Comparison of ENCODE assay signal across 17 cellular contexts in genomic region chr3:37731895-37732294, GRCh38.
"Had no signal": no experiment of that assay in that cellular context is flagged by ENCODE, and none has a peak within 500 bp of the region (broad histone marks: within the 10 kb centered on the region; RNA-seq: fewer than 3 reads in every experiment).

No MANE protein-coding gene starts in this region.

- H3K27ac ChIP-seq: esophagus squamous epithelium, gastroesophageal sphincter, left ventricle myocardium inferior, pancreas, stomach, thoracic aorta had no signal

- H3K9me3 ChIP-seq: esophagus squamous epithelium, gastroesophageal sphincter, left ventricle myocardium inferior, pancreas, stomach, thoracic aorta had no signal

- ATAC-seq: gastroesophageal sphincter, pancreas, right cardiac atrium had no signal

- H3K36me3 ChIP-seq: esophagus squamous epithelium, pancreas had no signal

- DNase-seq: esophagus squamous epithelium; foreskin fibroblast; glutamatergic neuron; left ventricle myocardium inferior; mesendoderm; naive B cell; occipital lobe; pancreas; right cardiac atrium; small intestine; stimulated activated CD4-positive, alpha-beta T cell treated with anti-CD3 and anti-CD28 coated beads, Interleukin-12 subunit alpha, Interleukin-12 subunit beta, amount 100 ng/mL, for 4 hours; stimulated activated naive CD4-positive, alpha-beta T cell; stomach; substantia nigra; trophoblast cell had no signal

- H3K4me3 ChIP-seq: esophagus squamous epithelium, gastroesophageal sphincter, left ventricle myocardium inferior, pancreas, stomach, thoracic aorta had no signal

- H3K27me3 ChIP-seq: esophagus squamous epithelium, gastroesophageal sphincter, pancreas, stomach had no signal

- H3K4me1 ChIP-seq: pancreas had no signal
